ENCODE assay signal across 8 cellular contexts in genomic region chr19:2061936-2062729, GRCh38. TPM values are rescaled to one million over a fixed set of nuclear protein-coding genes. Genes with fewer than 3 reads are reported as not detected.
DNase-seq lines count a peak whose midpoint lies in the region; ATAC-seq and TF ChIP-seq lines count a peak whose summit lies in the region.

No MANE protein-coding gene starts in this region.

- H2AK5ac ChIP-seq in IMR-90 (ENCODE audit: low read depth, low read length), result peak overlapping the region; percentile 91

- peaks cover 7% of the 10 kb centered on the region for H3K9me1 ChIP-seq in IMR-90 (ENCODE audit: insufficient read depth, low read length)

- H4K91ac ChIP-seq in IMR-90 (ENCODE audit: insufficient read depth, low read depth, low read length), result peak overlapping the region; percentile 85; the same call in 1 of the 2 replicates

- POLR2A ChIA-PET in IMR-90 (lab: Charles Lee; ENCODE audit: unreplicated experiment), result no interaction called here

- H3K4me1 ChIP-seq in IMR-90 (ENCODE audit: control insufficient read depth, insufficient read depth, low read length), result peaks cover 22% of the 10 kb centered on the region
- peaks cover 11 to 57% of the 10 kb centered on the region in 2 donors for H3K4me1 ChIP-seq in muscle layer of duodenum (ENCODE audit: control insufficient read depth in 1 of 2, insufficient read depth in 2 of 2, low read length in 2 of 2)

- peak overlapping the region; percentile 81; the same call in 1 of the 2 replicates for H3K18ac ChIP-seq in IMR-90 (ENCODE audit: low read depth, low read length)

- dilution Hi-C loops in IMR-90 (cut with HindIII; ENCODE audit: low sequenced_read_pairs, unreplicated experiment), result no loop called here

- 0 out of 2 replicates have a peak overlapping the region, but pooled peaks have one; percentile 18 for H2BK20ac ChIP-seq in IMR-90 (ENCODE audit: low read depth, low read length)

- peak overlapping the region; percentile 69 for H3K4me3 ChIP-seq in IMR-90 (ENCODE audit: insufficient read depth, low read depth, low read length)
- peak overlapping the region; percentile 61 for H3K4me3 ChIP-seq in choroid plexus epithelial cell (ENCODE audit: low read depth, low read length)
- H3K4me3 ChIP-seq in muscle layer of duodenum (ENCODE audit: low read depth in 1 of 2, low read length in 2 of 2), result peak overlapping the region; percentile 80 to 89

- peak overlapping the region; percentile 72; the same call in 1 of the 2 replicates for H3K23ac ChIP-seq in IMR-90 (ENCODE audit: low read depth, low read length)

- H2BK120ac ChIP-seq in IMR-90 (ENCODE audit: low read depth, low read length), result peak overlapping the region; percentile 93

- peak overlapping the region; percentile 99 for H2AFZ ChIP-seq in IMR-90 (replicated peaks; ENCODE audit: low read length, poor library complexity)

- H3K79me1 ChIP-seq in IMR-90 (ENCODE audit: low read depth in 1 of 2, low read length in 2 of 2), result peaks cover 5 to 31% of the 10 kb centered on the region in 2 experiments; a peak in 3 of 4 replicates

- peak overlapping the region; percentile 46 to 98 for H4K8ac ChIP-seq in IMR-90 (ENCODE audit: low read depth in 2 of 2, low read length in 2 of 2)

- H3K36me3 ChIP-seq in IMR-90 (ENCODE audit: control insufficient read depth, insufficient read depth, low read length) (no peaks in the 10 kb centered on the region), muscle layer of duodenum (ENCODE audit: control insufficient read depth in 1 of 2, insufficient read depth in 2 of 2, low read length in 2 of 2) (peaks cover 0 to 3% of the 10 kb centered on the region in 2 donors)

- peak overlapping the region; percentile 91 for H2BK5ac ChIP-seq in IMR-90 (ENCODE audit: low read depth, low read length, poor library complexity, severe bottlenecking)

- CTCF ChIA-PET in IMR-90 (lab: Yijun Ruan, JAX), result no interaction called here

- no peak for TF ChIP-seq POLR2A in IMR-90 (IDR thresholded peaks at IDR 0.05; ENCODE audit: low read depth, low read length)

- H3K9ac ChIP-seq in IMR-90 (ENCODE audit: low read depth, low read length), result peak overlapping the region; percentile 83

- DNase-seq in GM13977 (ENCODE audit: low spot score), result no peak
- no peak for DNase-seq in IMR-90
- DNase-seq in choroid plexus epithelial cell (ENCODE audit: low read depth), result no peak
- no peak for DNase-seq in NCI-H1436 treated with DMSO at 0.1 percent for 48 hours (lab: John Stamatoyannopoulos, UW)
- no peak for DNase-seq in SHP77 treated with DMSO at 0.1 percent for 48 hours (lab: John Stamatoyannopoulos, UW)
- DNase-seq in stimulated activated CD4-positive, alpha-beta T cell treated with anti-CD3 and anti-CD28 coated beads, Interleukin-4, amount 100 ng/mL, for 1 hour, result no peak
- no peak for DNase-seq in HPDE6-E6E7 (ENCODE audit: extremely low spot score)

- peak overlapping the region; percentile 97 for H2AK9ac ChIP-seq in IMR-90 (replicated peaks; ENCODE audit: low read depth, low read length, poor library complexity)

- peak overlapping the region; percentile 93 for H3K14ac ChIP-seq in IMR-90 (replicated peaks; ENCODE audit: low read depth, low read length)

- no peak for TF ChIP-seq RAD21 in IMR-90 (IDR thresholded peaks at IDR 0.05; ENCODE audit: low read length)

- H3K56ac ChIP-seq in IMR-90 (ENCODE audit: extremely low read depth, insufficient read depth, low read length), result peak overlapping the region; percentile 77

- peak overlapping the region; percentile 94 for H3K4me2 ChIP-seq in IMR-90 (ENCODE audit: low read depth, low read length)

- H4K20me1 ChIP-seq in IMR-90 (ENCODE audit: insufficient read depth, low read length), result no peaks in the 10 kb centered on the region

- H3K27me3 ChIP-seq in IMR-90 (ENCODE audit: control insufficient read depth, insufficient read depth, low read length), result no peaks in the 10 kb centered on the region
- H3K27me3 ChIP-seq in muscle layer of duodenum (ENCODE audit: low read depth, low read length), result no peaks in the 10 kb centered on the region

- H3K27ac ChIP-seq in IMR-90 (ENCODE audit: insufficient read depth, low read length), result peak overlapping the region; percentile 92
- peak overlapping the region; percentile 83 for H3K27ac ChIP-seq in muscle layer of duodenum (ENCODE audit: low read length)

- H3K4ac ChIP-seq in IMR-90 (ENCODE audit: low read depth, low read length), result peak overlapping the region; percentile 86

- H2BK15ac ChIP-seq in IMR-90 (ENCODE audit: low read depth, low read length), result peak overlapping the region; percentile 97; the same call in 1 of the 3 replicates

- WGBS in IMR-90 (ENCODE audit: extremely low coverage in 2 of 2, insufficient read length in 1 of 2), 2 experiments, result 28% methylated on average over 18 of the region's 24 CpGs; no CpG with 5 or more reads in 1 of the 2 experiments

- no peaks in the 10 kb centered on the region for H3K9me3 ChIP-seq in IMR-90 (ENCODE audit: control insufficient read depth, insufficient read depth, low read length)
- H3K9me3 ChIP-seq in muscle layer of duodenum (ENCODE audit: control insufficient read depth in 1 of 2, low read length in 2 of 2), result no peaks in the 10 kb centered on the region

- intact Hi-C loops in IMR-90 (cut with micrococcal nuclease), result no loop called here

- no TSS peak for BruUV-seq in IMR-90 (replicated peaks; lab: Mats Ljungman, UMichigan)

- in situ Hi-C loops in GM13977 (cut with MboI; ENCODE audit: low pct_unique_long_range_greater_than_20kb, low sequenced_read_pairs, unreplicated experiment), result no loop called here
- in situ Hi-C loops in IMR-90 (cut with MboI; ENCODE audit: low sequenced_read_pairs), result no loop called here

- H4K5ac ChIP-seq in IMR-90 (ENCODE audit: low read depth, low read length), result peak overlapping the region; percentile 92

- ATAC-seq in IMR-90 (ENCODE audit: low read depth), result no peak; the same call in 1 of the 2 replicates

- TF ChIP-seq CTCF in GM13977 (IDR thresholded peaks at IDR 0.05; ENCODE audit: extremely low read depth, insufficient read depth, missing control alignments) (peak; percentile 15), IMR-90 (conservative IDR thresholded peaks at IDR 0.05; ENCODE audit: low read depth, low read length) (no peak), choroid plexus epithelial cell (conservative IDR thresholded peaks at IDR 0.05; ENCODE audit: low read depth, low read length) (no peak)

TF ChIP-seq in IMR-90, 13 proteins besides CTCF, POLR2A, EP300 and RAD21:
- TF ChIP-seq CHD1 (IDR thresholded peaks at IDR 0.05; ENCODE audit: low read depth, low read length) (no peak), RCOR1 (IDR thresholded peaks at IDR 0.05; ENCODE audit: insufficient replicate concordance, low read length) (no peak), BHLHE40 (IDR thresholded peaks at IDR 0.05; ENCODE audit: low read depth, low read length) (no peak), RFX5 (IDR thresholded peaks at IDR 0.05; ENCODE audit: low read depth, low read length) (no peak), MAZ (IDR thresholded peaks at IDR 0.05; ENCODE audit: borderline replicate concordance, low read depth, low read length) (no peak), NFE2L2 (IDR thresholded peaks at IDR 0.05; ENCODE audit: low read depth, low read length) (no peak), ELK1 (IDR thresholded peaks at IDR 0.05; ENCODE audit: borderline replicate concordance, low read depth, low read length) (no peak), FOS (IDR thresholded peaks at IDR 0.05; ENCODE audit: low read depth, low read length) (no peak), MXI1 (IDR thresholded peaks at IDR 0.05; ENCODE audit: borderline replicate concordance, low read depth, low read length) (no peak), SMC3 (IDR thresholded peaks at IDR 0.05; ENCODE audit: low read depth, low read length) (no peak), MAFK (IDR thresholded peaks at IDR 0.05; ENCODE audit: low read depth, low read length) (no peak), CEBPB (IDR thresholded peaks at IDR 0.05; ENCODE audit: low read depth, low read length) (no peak)
- TF ChIP-seq, protein P1, sequence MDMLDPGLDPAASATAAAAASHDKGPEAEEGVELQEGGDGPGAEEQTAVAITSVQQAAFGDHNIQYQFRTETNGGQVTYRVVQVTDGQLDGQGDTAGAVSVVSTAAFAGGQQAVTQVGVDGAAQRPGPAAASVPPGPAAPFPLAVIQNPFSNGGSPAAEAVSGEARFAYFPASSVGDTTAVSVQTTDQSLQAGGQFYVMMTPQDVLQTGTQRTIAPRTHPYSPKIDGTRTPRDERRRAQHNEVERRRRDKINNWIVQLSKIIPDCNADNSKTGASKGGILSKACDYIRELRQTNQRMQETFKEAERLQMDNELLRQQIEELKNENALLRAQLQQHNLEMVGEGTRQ (IDR thresholded peaks at IDR 0.05; ENCODE audit: low read depth, low read length), result no peak
TF ChIP-seq in IMR-90: peak in this region for 0.

RNA-seq across cellular contexts. Expression of gene MKNK2, which starts 11.1 kb away (rescaled TPM):
- total RNA-seq in IMR-90 (2012; rRNA removed), result 20.8 and 21.9 TPM in 2 replicates
- 31.8 and 37.5 TPM in 2 replicates for polyA plus RNA-seq in IMR-90 (2012; rRNA removed)
- polyA plus RNA-seq in IMR-90 (2012; cell fraction: cytosol; rRNA removed), result 25.9 and 51.6 TPM in 2 replicates
- 57.0 and 142 TPM in 2 replicates for polyA plus RNA-seq in IMR-90 (2012; cell fraction: nucleus; rRNA removed; ENCODE audit: low replicate concordance)

RNA-seq across cellular contexts. Expression of gene MOB3A, which starts 34.0 kb away (rescaled TPM):
- total RNA-seq in IMR-90 (2012; rRNA removed), result 8.9 and 9.3 TPM in 2 replicates
- polyA plus RNA-seq in IMR-90 (2012; rRNA removed), result 26.5 and 28.8 TPM in 2 replicates
- 20.4 and 29.9 TPM in 2 replicates for polyA plus RNA-seq in IMR-90 (2012; cell fraction: cytosol; rRNA removed)
- polyA plus RNA-seq in IMR-90 (2012; cell fraction: nucleus; rRNA removed; ENCODE audit: low replicate concordance), result 15.3 and 28.7 TPM in 2 replicates

RNA-seq across cellular contexts. Expression of gene IZUMO4, which starts 34.6 kb away (rescaled TPM):
- 0.56 and 0.72 TPM in 2 replicates for total RNA-seq in IMR-90 (2012; rRNA removed)
- 2.8 and 3.4 TPM in 2 replicates for polyA plus RNA-seq in IMR-90 (2012; rRNA removed)
- 0.37 and 1.5 TPM in 2 replicates for polyA plus RNA-seq in IMR-90 (2012; cell fraction: cytosol; rRNA removed)
- polyA plus RNA-seq in IMR-90 (2012; cell fraction: nucleus; rRNA removed; ENCODE audit: low replicate concordance), result 19.5 and 47.8 TPM in 2 replicates

RNA-seq across cellular contexts. Expression of gene BTBD2, which starts 46.6 kb away (rescaled TPM):
- total RNA-seq in IMR-90 (2012; rRNA removed), result 24.4 and 25.8 TPM in 2 replicates
- polyA plus RNA-seq in IMR-90 (2012; rRNA removed), result 65.7 and 67.1 TPM in 2 replicates
- polyA plus RNA-seq in IMR-90 (2012; cell fraction: cytosol; rRNA removed), result 38.7 and 95.6 TPM in 2 replicates
- polyA plus RNA-seq in IMR-90 (2012; cell fraction: nucleus; rRNA removed; ENCODE audit: low replicate concordance), result 53.9 and 143 TPM in 2 replicates
